ENCODE assay signal across 1 cellular context in the genomic region with DNA sequence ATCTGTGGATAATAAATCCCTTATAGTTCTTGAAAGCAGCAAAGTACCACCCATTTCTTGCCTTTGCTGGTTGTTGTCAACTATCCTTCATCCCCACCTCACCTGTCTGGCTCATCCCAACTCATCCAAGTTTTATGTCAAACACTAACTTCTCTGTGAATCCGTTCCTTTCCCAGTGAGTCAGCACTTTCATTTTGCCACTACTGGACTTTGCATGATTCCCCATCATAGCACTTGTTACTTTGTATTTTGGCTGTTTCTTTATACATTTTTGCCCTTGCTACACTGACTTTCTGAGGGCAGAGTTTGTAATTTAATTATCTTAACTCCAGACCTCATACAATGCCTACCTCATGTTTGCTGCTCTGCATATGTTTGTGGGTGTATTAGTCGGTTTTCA.
TF ChIP-seq lines count a peak whose summit lies in the region.

No MANE protein-coding gene starts in this region.

TF ChIP-seq in HepG2, 621 proteins besides CTCF, POLR2A, EP300 and RAD21 (continued from another document):
- TF ChIP-seq, protein P1, sequence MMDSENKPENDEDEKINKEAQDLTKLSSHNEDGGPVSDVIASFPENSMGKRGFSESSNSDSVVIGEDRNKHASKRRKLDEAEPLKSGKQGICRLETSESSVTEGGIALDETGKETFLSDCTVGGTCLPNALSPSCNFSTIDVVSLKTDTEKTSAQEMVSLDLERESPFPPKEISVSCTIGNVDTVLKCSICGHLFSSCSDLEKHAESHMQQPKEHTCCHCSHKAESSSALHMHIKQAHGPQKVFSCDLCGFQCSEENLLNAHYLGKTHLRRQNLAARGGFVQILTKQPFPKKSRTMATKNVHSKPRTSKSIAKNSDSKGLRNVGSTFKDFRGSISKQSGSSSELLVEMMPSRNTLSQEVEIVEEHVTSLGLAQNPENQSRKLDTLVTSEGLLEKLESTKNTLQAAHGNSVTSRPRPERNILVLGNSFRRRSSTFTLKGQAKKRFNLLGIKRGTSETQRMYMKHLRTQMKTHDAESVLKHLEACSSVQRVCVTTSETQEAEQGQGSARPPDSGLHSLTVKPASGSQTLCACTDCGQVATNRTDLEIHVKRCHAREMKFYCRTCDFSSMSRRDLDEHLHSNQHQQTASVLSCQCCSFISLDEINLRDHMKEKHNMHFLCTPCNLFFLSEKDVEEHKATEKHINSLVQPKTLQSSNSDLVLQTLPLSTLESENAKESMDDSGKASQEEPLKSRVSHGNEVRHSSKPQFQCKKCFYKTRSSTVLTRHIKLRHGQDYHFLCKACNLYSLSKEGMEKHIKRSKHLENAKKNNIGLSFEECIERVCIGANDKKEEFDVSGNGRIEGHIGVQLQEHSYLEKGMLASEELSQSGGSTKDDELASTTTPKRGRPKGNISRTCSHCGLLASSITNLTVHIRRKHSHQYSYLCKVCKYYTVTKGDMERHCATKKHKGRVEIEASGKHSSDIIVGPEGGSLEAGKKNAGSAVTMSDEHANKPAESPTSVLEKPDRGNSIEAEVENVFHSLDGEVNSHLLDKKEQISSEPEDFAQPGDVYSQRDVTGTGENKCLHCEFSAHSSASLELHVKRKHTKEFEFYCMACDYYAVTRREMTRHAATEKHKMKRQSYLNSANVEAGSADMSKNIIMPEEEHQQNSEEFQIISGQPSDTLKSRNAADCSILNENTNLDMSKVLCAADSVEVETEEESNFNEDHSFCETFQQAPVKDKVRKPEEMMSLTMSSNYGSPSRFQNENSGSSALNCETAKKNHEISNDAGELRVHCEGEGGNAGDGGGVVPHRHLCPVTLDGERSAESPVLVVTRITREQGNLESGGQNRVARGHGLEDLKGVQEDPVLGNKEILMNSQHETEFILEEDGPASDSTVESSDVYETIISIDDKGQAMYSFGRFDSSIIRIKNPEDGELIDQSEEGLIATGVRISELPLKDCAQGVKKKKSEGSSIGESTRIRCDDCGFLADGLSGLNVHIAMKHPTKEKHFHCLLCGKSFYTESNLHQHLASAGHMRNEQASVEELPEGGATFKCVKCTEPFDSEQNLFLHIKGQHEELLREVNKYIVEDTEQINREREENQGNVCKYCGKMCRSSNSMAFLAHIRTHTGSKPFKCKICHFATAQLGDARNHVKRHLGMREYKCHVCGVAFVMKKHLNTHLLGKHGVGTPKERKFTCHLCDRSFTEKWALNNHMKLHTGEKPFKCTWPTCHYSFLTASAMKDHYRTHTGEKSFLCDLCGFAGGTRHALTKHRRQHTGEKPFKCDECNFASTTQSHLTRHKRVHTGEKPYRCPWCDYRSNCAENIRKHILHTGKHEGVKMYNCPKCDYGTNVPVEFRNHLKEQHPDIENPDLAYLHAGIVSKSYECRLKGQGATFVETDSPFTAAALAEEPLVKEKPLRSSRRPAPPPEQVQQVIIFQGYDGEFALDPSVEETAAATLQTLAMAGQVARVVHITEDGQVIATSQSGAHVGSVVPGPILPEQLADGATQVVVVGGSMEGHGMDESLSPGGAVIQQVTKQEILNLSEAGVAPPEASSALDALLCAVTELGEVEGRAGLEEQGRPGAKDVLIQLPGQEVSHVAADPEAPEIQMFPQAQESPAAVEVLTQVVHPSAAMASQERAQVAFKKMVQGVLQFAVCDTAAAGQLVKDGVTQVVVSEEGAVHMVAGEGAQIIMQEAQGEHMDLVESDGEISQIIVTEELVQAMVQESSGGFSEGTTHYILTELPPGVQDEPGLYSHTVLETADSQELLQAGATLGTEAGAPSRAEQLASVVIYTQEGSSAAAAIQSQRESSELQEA (CRISPR knock-in tag; IDR thresholded peaks at IDR 0.05; ENCODE audit: not compliant biosample characterization), result no peak
- TF ChIP-seq ZNF546 (CRISPR knock-in tag; conservative IDR thresholded peaks at IDR 0.05) (no peak), TCF7L2 (IDR thresholded peaks at IDR 0.05; ENCODE audit: low read depth, low read length) (no peak), RBFOX2 (IDR thresholded peaks at IDR 0.05; ENCODE audit: low read depth, low read length) (no peak), MED13 (CRISPR knock-in tag; IDR thresholded peaks at IDR 0.05) (no peak), MAFF (IDR thresholded peaks at IDR 0.05; ENCODE audit: low read depth, low read length) (peak; percentile 31), HDAC2 (CRISPR knock-in tag; IDR thresholded peaks at IDR 0.05) (no peak), MAFK (conservative IDR thresholded peaks at IDR 0.05 in 1 of 2, IDR thresholded peaks at IDR 0.05 in 1 of 2; ENCODE audit: low read length in 2 of 2) (peak; percentile 23 to 45; a peak in 1 of 4 replicates), ZNF746 (CRISPR knock-in tag; IDR thresholded peaks at IDR 0.05) (no peak), ZNF264 (CRISPR knock-in tag; IDR thresholded peaks at IDR 0.05) (no peak), NFE2L2 (IDR thresholded peaks at IDR 0.05; ENCODE audit: low read length) (peak; percentile 33; the same call in 1 of the 2 replicates), ZNF605 (CRISPR knock-in tag; IDR thresholded peaks at IDR 0.05) (no peak)
- TF ChIP-seq, protein P2, sequence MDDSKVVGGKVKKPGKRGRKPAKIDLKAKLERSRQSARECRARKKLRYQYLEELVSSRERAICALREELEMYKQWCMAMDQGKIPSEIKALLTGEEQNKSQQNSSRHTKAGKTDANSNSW (CRISPR knock-in tag; IDR thresholded peaks at IDR 0.05; ENCODE audit: borderline replicate concordance), result no peak
- TF ChIP-seq, protein P3, sequence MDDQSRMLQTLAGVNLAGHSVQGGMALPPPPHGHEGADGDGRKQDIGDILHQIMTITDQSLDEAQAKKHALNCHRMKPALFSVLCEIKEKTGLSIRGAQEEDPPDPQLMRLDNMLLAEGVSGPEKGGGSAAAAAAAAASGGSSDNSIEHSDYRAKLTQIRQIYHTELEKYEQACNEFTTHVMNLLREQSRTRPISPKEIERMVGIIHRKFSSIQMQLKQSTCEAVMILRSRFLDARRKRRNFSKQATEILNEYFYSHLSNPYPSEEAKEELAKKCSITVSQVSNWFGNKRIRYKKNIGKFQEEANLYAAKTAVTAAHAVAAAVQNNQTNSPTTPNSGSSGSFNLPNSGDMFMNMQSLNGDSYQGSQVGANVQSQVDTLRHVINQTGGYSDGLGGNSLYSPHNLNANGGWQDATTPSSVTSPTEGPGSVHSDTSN (CRISPR knock-in tag; IDR thresholded peaks at IDR 0.05; ENCODE audit: borderline replicate concordance), result no peak
- TF ChIP-seq, protein P4, sequence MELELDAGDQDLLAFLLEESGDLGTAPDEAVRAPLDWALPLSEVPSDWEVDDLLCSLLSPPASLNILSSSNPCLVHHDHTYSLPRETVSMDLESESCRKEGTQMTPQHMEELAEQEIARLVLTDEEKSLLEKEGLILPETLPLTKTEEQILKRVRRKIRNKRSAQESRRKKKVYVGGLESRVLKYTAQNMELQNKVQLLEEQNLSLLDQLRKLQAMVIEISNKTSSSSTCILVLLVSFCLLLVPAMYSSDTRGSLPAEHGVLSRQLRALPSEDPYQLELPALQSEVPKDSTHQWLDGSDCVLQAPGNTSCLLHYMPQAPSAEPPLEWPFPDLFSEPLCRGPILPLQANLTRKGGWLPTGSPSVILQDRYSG (CRISPR knock-in tag; IDR thresholded peaks at IDR 0.05), result no peak
TF ChIP-seq in HepG2: peak in this region for 3.
